In the genomic region with DNA sequence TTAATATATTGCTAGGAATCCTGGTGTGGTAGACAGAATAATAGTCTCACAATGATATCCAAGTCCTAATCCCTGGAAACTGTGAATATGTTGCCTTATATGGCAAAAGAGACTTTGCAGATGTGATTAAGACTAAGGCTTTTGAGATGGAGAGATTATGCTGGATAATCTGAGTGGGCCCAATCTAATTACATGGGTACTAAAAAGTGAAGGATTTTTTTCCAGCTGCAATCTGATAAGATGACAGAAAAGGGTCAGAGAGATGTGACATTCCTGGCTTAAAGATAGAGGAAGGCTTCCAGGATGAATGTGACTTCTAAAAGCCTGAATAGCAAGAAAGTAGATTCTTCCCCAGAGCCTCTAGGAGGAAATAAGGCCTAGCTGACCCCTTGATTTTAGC, we compare ENCODE assay signal across 29 cellular contexts.
"Had no signal": no experiment of that assay in that cellular context is flagged by ENCODE, and none has a peak within 500 bp of the region (broad histone marks: within the 10 kb centered on the region; RNA-seq: fewer than 3 reads in every experiment).

No MANE protein-coding gene starts in this region.

- H3K36me3 ChIP-seq: adrenal gland, breast epithelium, Peyer's patch, SJCRH30 had no signal

- H3K27me3 Mint-ChIP-seq: activated B cell treated with CpG ODN at 0.5 μM for 24 hours; activated CD4-positive, alpha-beta T cell treated with anti-CD3 and anti-CD28 coated beads for 36 hours; activated CD8-positive, alpha-beta T cell treated with anti-CD3 and anti-CD28 coated beads for 36 hours; activated naive CD4-positive, alpha-beta T cell treated with anti-CD3 and anti-CD28 coated beads, Interleukin-2, amount 10 ng/mL, durations not matched to agents 7 days and 5 days; activated naive CD8-positive, alpha-beta T cell treated with anti-CD3 and anti-CD28 coated beads for 36 hours; T-helper 17 cell had no signal

- H3K9me3 Mint-ChIP-seq: activated B cell treated with CpG ODN at 0.5 μM for 24 hours; activated naive CD4-positive, alpha-beta T cell treated with anti-CD3 and anti-CD28 coated beads, Interleukin-2, amount 10 ng/mL, durations not matched to agents 7 days and 5 days; activated naive CD8-positive, alpha-beta T cell treated with anti-CD3 and anti-CD28 coated beads for 36 hours; activated T-helper 2 cell treated with anti-CD3 and anti-CD28 coated beads, Interferon-gamma antibody, Interleukin-2, Interleukin-4, amounts not matched to agents 10 μg/mL and 5 μg/mL and 100 μg/mL, durations not matched to agents 14 hours and 24 hours and 36 hours had no signal

- H3K4me1 ChIP-seq: breast epithelium, Peyer's patch had no signal

- H3K27me3 ChIP-seq: adrenal gland, breast epithelium, Peyer's patch, SJCRH30 had no signal

- H3K4me3 Mint-ChIP-seq: activated B cell treated with CpG ODN at 0.5 μM for 24 hours; activated CD4-positive, alpha-beta T cell treated with anti-CD3 and anti-CD28 coated beads for 36 hours; activated CD8-positive, alpha-beta T cell treated with anti-CD3 and anti-CD28 coated beads for 36 hours; activated naive CD4-positive, alpha-beta T cell treated with anti-CD3 and anti-CD28 coated beads, Interleukin-2, amount 10 ng/mL, durations not matched to agents 7 days and 5 days; activated naive CD8-positive, alpha-beta T cell treated with anti-CD3 and anti-CD28 coated beads for 36 hours; activated T-cell treated with anti-CD3 and anti-CD28 coated beads, Interleukin-2, amount 50 U/mL, for 72 hours; T-helper 17 cell had no signal

- H3K27ac Mint-ChIP-seq: activated B cell treated with CpG ODN at 0.5 μM for 24 hours; activated CD4-positive, alpha-beta T cell treated with anti-CD3 and anti-CD28 coated beads for 36 hours; activated CD8-positive, alpha-beta T cell treated with anti-CD3 and anti-CD28 coated beads for 36 hours; activated naive CD4-positive, alpha-beta T cell treated with anti-CD3 and anti-CD28 coated beads, Interleukin-2, amount 10 ng/mL, durations not matched to agents 7 days and 5 days; activated naive CD8-positive, alpha-beta T cell treated with anti-CD3 and anti-CD28 coated beads for 36 hours; activated T-cell treated with anti-CD3 and anti-CD28 coated beads, Interleukin-2, amount 50 U/mL, for 72 hours; activated T-helper 2 cell treated with anti-CD3 and anti-CD28 coated beads, Interferon-gamma antibody, Interleukin-2, Interleukin-4, amounts not matched to agents 10 μg/mL and 5 μg/mL and 100 μg/mL, durations not matched to agents 14 hours and 24 hours and 36 hours; T-helper 17 cell had no signal

- H3K36me3 Mint-ChIP-seq: activated naive CD4-positive, alpha-beta T cell treated with anti-CD3 and anti-CD28 coated beads, Interleukin-2, amount 10 ng/mL, durations not matched to agents 7 days and 5 days; activated naive CD8-positive, alpha-beta T cell treated with anti-CD3 and anti-CD28 coated beads for 36 hours had no signal

- H3K27ac ChIP-seq: breast epithelium, KMS-11, Peyer's patch, RWPE1, SJCRH30 had no signal

- H3K4me1 Mint-ChIP-seq: activated B cell treated with CpG ODN at 0.5 μM for 24 hours; activated CD4-positive, alpha-beta T cell treated with anti-CD3 and anti-CD28 coated beads for 36 hours; activated naive CD4-positive, alpha-beta T cell treated with anti-CD3 and anti-CD28 coated beads, Interleukin-2, amount 10 ng/mL, durations not matched to agents 7 days and 5 days; activated naive CD8-positive, alpha-beta T cell treated with anti-CD3 and anti-CD28 coated beads for 36 hours; T-helper 17 cell had no signal

- H3K9me3 ChIP-seq: adrenal gland, breast epithelium, Peyer's patch, SJCRH30 had no signal

- H3K4me3 ChIP-seq: adrenal gland, breast epithelium, Peyer's patch, SJCRH30 had no signal

- DNase-seq: activated B cell treated with CpG ODN at 0.5 μM for 24 hours; activated CD4-positive, alpha-beta T cell treated with anti-CD3 and anti-CD28 coated beads for 36 hours; activated CD4-positive, alpha-beta T cell treated with anti-CD3 and anti-CD28 coated beads, Interleukin-2, amount 50 U/mL, for 1 hour; activated CD8-positive, alpha-beta memory T cell treated with anti-CD3 and anti-CD28 coated beads, Interleukin-2, amount 50 U/mL, for 4 hours; activated CD8-positive, alpha-beta T cell treated with anti-CD3 and anti-CD28 coated beads for 36 hours; activated gamma-delta T cell treated with Interleukin-2 at 50 U/mL for 16 hours; activated naive CD4-positive, alpha-beta T cell treated with anti-CD3 and anti-CD28 coated beads, Interleukin-2, amount 10 ng/mL, durations not matched to agents 7 days and 5 days; activated naive CD8-positive, alpha-beta T cell treated with anti-CD3 and anti-CD28 coated beads for 36 hours; activated T-cell treated with anti-CD3 and anti-CD28 coated beads, Interleukin-2, amount 50 U/mL, for 72 hours; adrenal gland; anterior cingulate cortex; central memory CD4-positive, alpha-beta T cell; NCI-H1092; NCI-H1417; NCI-H1930; NCI-H2171; NCI-H2227 treated with DMSO at 0.1 percent for 48 hours; NCI-H446 treated with DMSO at 0.1 percent for 48 hours; NCI-H524 treated with DMSO at 0.1 percent for 48 hours; NCI-H748 treated with DMSO at 0.1 percent for 48 hours; Peyer's patch; Right ventricle myocardium superior; SJCRH30; T-helper 17 cell; T-helper 9 cell had no signal
